9 cellular contexts compared by ENCODE assay signal in genomic region chr14:22276913-22277816, GRCh38.
DNase-seq lines count a peak whose midpoint lies in the region; ATAC-seq, FAIRE-seq and TF ChIP-seq lines count a peak whose summit lies in the region.
"Had no signal": no experiment of that assay in that cellular context is flagged by ENCODE, and none has a peak within 500 bp of the region (broad histone marks: within the 10 kb centered on the region; RNA-seq: fewer than 3 reads in every experiment).

No MANE protein-coding gene starts in this region.

- H3K9me3 ChIP-seq in endothelial cell of umbilical vein (replicated peaks; ENCODE audit: control insufficient read depth, insufficient read depth, low read length) (no peaks in the 10 kb centered on the region), gastrocnemius medialis (no peaks in the 10 kb centered on the region)
- H3K9me3 ChIP-seq: BLaER1 had no signal

- no peak overlapping the region for H3K9ac ChIP-seq in endothelial cell of umbilical vein (replicated peaks; ENCODE audit: extremely low read depth, insufficient read depth, low read length)
- H3K9ac ChIP-seq: BLaER1 had no signal

- in situ Hi-C loops in gastrocnemius medialis (cut with MboI; ENCODE audit: low sequenced_read_pairs in 4 of 4), result no loop called here

- no peaks in the 10 kb centered on the region for H3K9me1 ChIP-seq in endothelial cell of umbilical vein (replicated peaks; ENCODE audit: control insufficient read depth, extremely low read depth, insufficient read depth, low read length)

- no peak for ATAC-seq in gastrocnemius medialis

- BruUV-seq in endothelial cell of umbilical vein (replicated peaks; lab: Mats Ljungman, UMichigan), result no TSS peak

- H2AFZ ChIP-seq in endothelial cell of umbilical vein (ENCODE audit: low read depth, low read length), result no peak overlapping the region

- no peak overlapping the region for H3K4me2 ChIP-seq in endothelial cell of umbilical vein (ENCODE audit: insufficient read depth, low read length)
- H3K4me2 ChIP-seq: BLaER1 had no signal

- no peaks in the 10 kb centered on the region for H3K4me1 ChIP-seq in endothelial cell of umbilical vein (ENCODE audit: control insufficient read depth, extremely low read depth, insufficient read depth, low read length)
- H3K4me1 ChIP-seq in gastrocnemius medialis, result no peaks in the 10 kb centered on the region
- H3K4me1 ChIP-seq: BLaER1 had no signal

- no peak overlapping the region for H3K27ac ChIP-seq in endothelial cell of umbilical vein (ENCODE audit: insufficient read depth, low read depth, low read length)
- no peak overlapping the region for H3K27ac ChIP-seq in gastrocnemius medialis
- H3K27ac ChIP-seq: BLaER1 had no signal

- POLR2A ChIA-PET in endothelial cell of umbilical vein (lab: Charles Lee), result no interaction called here

- TF ChIP-seq POLR2A in endothelial cell of umbilical vein (IDR thresholded peaks at IDR 0.05; ENCODE audit: low read depth, low read length) (no peak), gastrocnemius medialis (IDR thresholded peaks at IDR 0.05) (no peak)

- H3K4me3 ChIP-seq in endothelial cell of umbilical vein (replicated peaks in 1 of 3; ENCODE audit: insufficient read depth in 1 of 3, low read depth in 1 of 3, low read length in 3 of 3), result no peak overlapping the region
- no peak overlapping the region for H3K4me3 ChIP-seq in gastrocnemius medialis
- H3K4me3 ChIP-seq: BLaER1 had no signal

- CTCF ChIA-PET in endothelial cell of umbilical vein (lab: Charles Lee), result interaction anchor here (0.7 to 1.5 kb wide), 7 partner anchors 9 to 578 kb away, joined by 3 to 16 read pairs (median 3); no protein-coding TSS in a partner anchor

- H4K20me1 ChIP-seq in endothelial cell of umbilical vein (replicated peaks; ENCODE audit: control insufficient read depth, extremely low read depth, insufficient read depth, low read length), result no peaks in the 10 kb centered on the region
- H4K20me1 ChIP-seq: BLaER1 had no signal

- no peaks in the 10 kb centered on the region for H3K79me2 ChIP-seq in endothelial cell of umbilical vein (ENCODE audit: control insufficient read depth, insufficient read depth, low read length)

- peak; percentile 44 to 50 for TF ChIP-seq CTCF in endothelial cell of umbilical vein (IDR thresholded peaks at IDR 0.05; ENCODE audit: extremely low read depth in 1 of 2, insufficient read depth in 1 of 2, low read depth in 1 of 2, low read length in 2 of 2)
- no peak for TF ChIP-seq CTCF in gastrocnemius medialis (IDR thresholded peaks at IDR 0.05 in 4 of 5, conservative IDR thresholded peaks at IDR 0.05 in 1 of 5)

- H3K36me3 ChIP-seq in endothelial cell of umbilical vein (ENCODE audit: control insufficient read depth in 2 of 2, extremely low read depth in 1 of 2, insufficient read depth in 2 of 2, low read length in 2 of 2), result no peaks in the 10 kb centered on the region
- no peaks in the 10 kb centered on the region for H3K36me3 ChIP-seq in gastrocnemius medialis
- H3K36me3 ChIP-seq: BLaER1 had no signal

- H3K27me3 ChIP-seq in endothelial cell of umbilical vein (ENCODE audit: control insufficient read depth in 2 of 2, insufficient read depth in 2 of 2, low read length in 2 of 2) (peaks cover 8 to 15% of the 10 kb centered on the region in 2 experiments), gastrocnemius medialis (no peaks in the 10 kb centered on the region)
- H3K27me3 ChIP-seq: BLaER1 had no signal

- dilution Hi-C loops in endothelial cell of umbilical vein (cut with MboI; ENCODE audit: extremely low pct_ligation_motif_present, low sequenced_read_pairs), result no loop called here

- DNase-seq in NCI-H2227 (lab: John Stamatoyannopoulos, UW; ENCODE audit: unreplicated experiment) (peak; percentile 32), NCI-H2227 treated with DMSO at 0.1 percent for 48 hours (lab: John Stamatoyannopoulos, UW) (no peak), NCI-H460 (ENCODE audit: extremely low read depth, low read depth) (peak; percentile 26), endothelial cell of umbilical vein (ENCODE audit: low read depth, low spot score) (peak; percentile 37), renal cortical epithelial cell (ENCODE audit: low read depth) (peak; percentile 44), gastrocnemius medialis (no peak), DMS79 treated with DMSO at 0.1 percent for 48 hours (lab: John Stamatoyannopoulos, UW) (no peak), NCI-H526 treated with DMSO at 0.1 percent for 48 hours (lab: John Stamatoyannopoulos, UW) (no peak)

- FAIRE-seq in endothelial cell of umbilical vein (lab: Jason Lieb, UNC), result peak; percentile 77

- intact Hi-C loops in endothelial cell of umbilical vein (cut with micrococcal nuclease) (loop anchor here (2.0 kb wide), 1 partner anchor 76 kb away; no protein-coding TSS in a partner anchor), gastrocnemius medialis (cut with DNase I; ENCODE audit: low total_unique reads) (no loop called here)

TF ChIP-seq in endothelial cell of umbilical vein, 7 proteins besides CTCF, POLR2A, EP300 and RAD21:
- no peak for TF ChIP-seq MYC (IDR thresholded peaks at IDR 0.05; ENCODE audit: low read depth, low read length)
- no peak for TF ChIP-seq JUN (IDR thresholded peaks at IDR 0.05; ENCODE audit: borderline replicate concordance, insufficient read depth, insufficient read length, low read depth)
- no peak for TF ChIP-seq EZH2 (IDR thresholded peaks at IDR 0.05; ENCODE audit: borderline replicate concordance, low read depth, low read length, severe bottlenecking)
- no peak for TF ChIP-seq GATA2 (IDR thresholded peaks at IDR 0.05; ENCODE audit: insufficient read depth, insufficient read length, low read depth, low read length)
- no peak for TF ChIP-seq FOS (IDR thresholded peaks at IDR 0.05; ENCODE audit: borderline replicate concordance, insufficient read depth, low read length)
- TF ChIP-seq MAX (IDR thresholded peaks at IDR 0.05; ENCODE audit: insufficient read depth, insufficient read length), result no peak
- TF ChIP-seq POLR2AphosphoS5 (IDR thresholded peaks at IDR 0.05; ENCODE audit: insufficient read depth, low read depth, low read length), result no peak

Comparison
In these comparisons a context has a peak if more than half of its experiments do, and no peak if none do; other contexts are left out.
1. DNase-seq: peak in NCI-H2227 (single experiment), NCI-H460 (single experiment), endothelial cell of umbilical vein (single experiment) and renal cortical epithelial cell (single experiment); none in NCI-H2227 treated with DMSO at 0.1 percent for 48 hours (single experiment), gastrocnemius medialis (0 of 2), DMS79 treated with DMSO at 0.1 percent for 48 hours (single experiment) and NCI-H526 treated with DMSO at 0.1 percent for 48 hours (single experiment).
2. CTCF ChIP-seq: peak in endothelial cell of umbilical vein (2 of 2); none in gastrocnemius medialis (0 of 5).